Comparison of ENCODE assay signal across 6 cellular contexts in genomic region chr6:43074847-43075741, GRCh38. TPM values are rescaled to one million over a fixed set of nuclear protein-coding genes. Genes with fewer than 3 reads are reported as not detected.
DNase-seq lines count a peak whose midpoint lies in the region; TF ChIP-seq lines count a peak whose summit lies in the region.

No MANE protein-coding gene starts in this region.

- H3K27ac Mint-ChIP-seq in osteocyte (ENCODE audit: unreplicated experiment), result peak overlapping the region; percentile 63

- H3K9me3 Mint-ChIP-seq in osteocyte (ENCODE audit: unreplicated experiment), result no peaks in the 10 kb centered on the region

- no peak overlapping the region for H3K9ac ChIP-seq in HUES48 (ENCODE audit: low read depth, low read length)

- peaks cover 21% of the 10 kb centered on the region for H3K36me3 Mint-ChIP-seq in osteocyte (ENCODE audit: unreplicated experiment)

- peaks cover 19% of the 10 kb centered on the region for H3K36me3 ChIP-seq in HUES48 (ENCODE audit: control insufficient read depth, insufficient read depth, low read length)

- peak; percentile 32 for DNase-seq in dedifferentiated amniotic fluid mesenchymal stem cell (ENCODE audit: extremely low spot score)
- DNase-seq in osteocyte (ENCODE audit: extremely low spot score, unreplicated experiment), result no peak
- DNase-seq in NCI-H446 treated with DMSO at 0.1 percent for 48 hours (lab: John Stamatoyannopoulos, UW), result no peak
- DNase-seq in NCI-H1930 (lab: John Stamatoyannopoulos, UW), result no peak
- no peak for DNase-seq in dorsolateral prefrontal cortex

- TF ChIP-seq CTCF in osteocyte (IDR thresholded peaks at IDR 0.05) (no peak), dorsolateral prefrontal cortex (IDR thresholded peaks at IDR 0.05 in 54 of 56, conservative IDR thresholded peaks at IDR 0.05 in 2 of 56; ENCODE audit: low read depth in 1 of 56, partially characterized antibody in 56 of 56) (no peak)

- H3K4me3 ChIP-seq in HUES48 (ENCODE audit: low read depth, low read length), result peak overlapping the region; percentile 63
- peak overlapping the region in 12 of 59 donors; percentile 30 to 81 (median 67) for H3K4me3 ChIP-seq in dorsolateral prefrontal cortex

- intact Hi-C loops in dorsolateral prefrontal cortex (cut with DNase I), result loop anchor here (5.0 kb wide), 2 partner anchors 47 to 67 kb away; no protein-coding TSS in a partner anchor

- H3K27me3 ChIP-seq in HUES48 (ENCODE audit: control insufficient read depth, insufficient read depth, low read length), result no peaks in the 10 kb centered on the region
- H3K27me3 ChIP-seq in dorsolateral prefrontal cortex, result peaks cover 0 to 12% (median 0%) of the 10 kb centered on the region in 45 donors

- H3K9me3 ChIP-seq in HUES48 (ENCODE audit: control insufficient read depth, insufficient read depth, low read length), result no peaks in the 10 kb centered on the region

- no peaks in the 10 kb centered on the region for H3K27me3 Mint-ChIP-seq in osteocyte (ENCODE audit: unreplicated experiment)

- H3K27ac ChIP-seq in HUES48 (ENCODE audit: low read depth, low read length) (peak overlapping the region; percentile 86), dorsolateral prefrontal cortex (peak overlapping the region in 3 of 59 donors; percentile 3 to 35 (median 18))

- peaks cover 35% of the 10 kb centered on the region for H3K4me1 Mint-ChIP-seq in osteocyte (ENCODE audit: unreplicated experiment)

- H3K4me1 ChIP-seq in HUES48 (ENCODE audit: control insufficient read depth, insufficient read depth, low read length), result peaks cover 33% of the 10 kb centered on the region

- H3K4me3 Mint-ChIP-seq in osteocyte (ENCODE audit: unreplicated experiment), result peak overlapping the region; percentile 72

RNA-seq across cellular contexts. Expression of gene PTK7, which starts 1.0 kb away (rescaled TPM):
- total RNA-seq in osteocyte (183 and 189 TPM in 2 replicates), dorsolateral prefrontal cortex (10 to 100 TPM in 100 of 120 experiments, 1 to 10 TPM in 20; 5.8 to 26.2 (median 13.0) TPM)

RNA-seq across cellular contexts. Expression of gene KLC4, which starts 15.7 kb away (rescaled TPM):
- 39.0 and 44.5 TPM in 2 replicates for total RNA-seq in osteocyte
- 10 to 100 TPM; 39.5 to 88.4 (median 59.1) TPM for total RNA-seq in dorsolateral prefrontal cortex

RNA-seq across cellular contexts. Expression of gene MRPL2, which starts 15.9 kb away (rescaled TPM):
- 50.7 and 55.2 TPM in 2 replicates for total RNA-seq in osteocyte
- 10 to 100 TPM; 30.1 to 96.7 (median 58.0) TPM for total RNA-seq in dorsolateral prefrontal cortex

RNA-seq across cellular contexts. Expression of gene CUL7, which starts 21.4 kb away (rescaled TPM):
- total RNA-seq in osteocyte, result 59.9 and 62.3 TPM in 2 replicates
- total RNA-seq in dorsolateral prefrontal cortex, result 10 to 100 TPM in 119 of 120 experiments, 1 to 10 TPM in 1; 9.9 to 23.3 (median 17.8) TPM

RNA-seq across cellular contexts. Expression of gene RRP36, which starts 53.7 kb away (rescaled TPM):
- 58.1 and 66.2 TPM in 2 replicates for total RNA-seq in osteocyte
- total RNA-seq in dorsolateral prefrontal cortex, result 10 to 100 TPM; 17.1 to 44.4 (median 35.3) TPM
